13 cellular contexts compared by ENCODE assay signal in the genomic region with DNA sequence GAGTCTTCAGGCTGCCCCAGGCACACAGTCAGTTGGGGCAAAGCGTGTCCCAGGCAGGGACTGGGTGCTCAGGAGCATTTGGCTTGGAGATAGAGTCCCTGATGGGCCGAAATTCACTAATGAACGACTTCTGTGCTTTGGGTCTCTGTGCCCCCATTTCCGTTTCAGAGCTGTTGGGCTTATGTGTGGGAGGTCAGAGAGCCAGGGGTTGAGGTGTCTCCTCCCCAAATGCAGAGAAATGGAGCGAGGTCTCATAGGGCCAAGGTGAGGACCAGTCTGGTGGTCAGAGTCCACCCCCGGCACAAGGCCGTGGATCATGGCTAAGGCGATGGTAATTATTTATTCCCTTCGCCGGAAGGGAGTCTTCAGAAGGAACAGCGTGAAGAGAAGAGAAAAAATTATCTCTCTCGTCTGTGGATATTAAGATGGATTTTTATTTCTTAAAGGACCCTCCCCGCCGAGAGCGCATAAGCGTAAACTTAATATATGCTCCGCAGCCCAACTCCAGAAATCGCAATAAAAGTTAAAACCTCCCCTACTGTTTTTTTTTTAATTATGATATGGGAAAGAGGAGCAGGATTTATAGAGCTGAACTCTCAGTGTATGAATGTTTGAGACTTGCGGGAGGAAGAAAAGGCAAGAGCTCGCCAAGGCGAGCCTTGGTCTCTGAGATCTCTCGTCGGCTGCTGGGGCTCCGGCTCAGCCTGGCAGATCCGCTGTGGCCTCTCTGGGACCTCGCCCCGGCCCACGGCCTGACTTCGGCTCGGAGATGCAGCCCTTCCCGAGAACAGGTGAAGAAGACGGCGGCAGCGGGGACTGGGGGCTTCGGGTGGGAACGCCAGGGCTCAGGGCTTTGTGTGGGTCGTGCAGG. TPM values are rescaled to one million over a fixed set of nuclear protein-coding genes. Genes with fewer than 3 reads are reported as not detected.
DNase-seq lines count a peak whose midpoint lies in the region; ATAC-seq and TF ChIP-seq lines count a peak whose summit lies in the region.
"Had no signal": no experiment of that assay in that cellular context is flagged by ENCODE, and none has a peak within 500 bp of the region (broad histone marks: within the 10 kb centered on the region; RNA-seq: fewer than 3 reads in every experiment).

No MANE protein-coding gene starts in this region.

- peaks cover 5% of the 10 kb centered on the region for H3K36me3 Mint-ChIP-seq in activated CD8-positive, alpha-beta T cell treated with anti-CD3 and anti-CD28 coated beads, Interleukin-2, amount 10 ng/mL, durations not matched to agents 7 days and 5 days (ENCODE audit: low read depth)
- peaks cover 2% of the 10 kb centered on the region for H3K36me3 Mint-ChIP-seq in activated CD8-positive, alpha-beta T cell treated with anti-CD3 and anti-CD28 coated beads for 36 hours (ENCODE audit: low read depth)
- H3K36me3 Mint-ChIP-seq in T-cell (no peaks in the 10 kb centered on the region), HFFc6 (ENCODE audit: low read depth) (no peaks in the 10 kb centered on the region)

- no peaks in the 10 kb centered on the region for H3K36me3 ChIP-seq in hepatocyte (replicated peaks; ENCODE audit: insufficient read depth, low read depth)
- H3K36me3 ChIP-seq in skeletal muscle tissue (ENCODE audit: control insufficient read depth in 3 of 3, insufficient read depth in 3 of 3, low read length in 3 of 3), result no peaks in the 10 kb centered on the region
- H3K36me3 ChIP-seq: upper lobe of left lung had no signal

- no peak for TF ChIP-seq CTCF in activated CD8-positive, alpha-beta T cell treated with anti-CD3 and anti-CD28 coated beads for 36 hours (IDR thresholded peaks at IDR 0.05)
- TF ChIP-seq CTCF in hepatocyte (IDR thresholded peaks at IDR 0.05; ENCODE audit: poor library complexity) (no peak), HFFc6 (IDR thresholded peaks at IDR 0.05) (no peak)

- intact Hi-C loops in activated CD8-positive, alpha-beta T cell treated with anti-CD3 and anti-CD28 coated beads for 36 hours (cut with micrococcal nuclease), result loop anchor here (5.0 kb wide), 1 partner anchor 36 kb away; no protein-coding TSS in a partner anchor
- intact Hi-C loops in left cardiac atrium (cut with DNase I), result no loop called here

- H3K4me2 ChIP-seq in hepatocyte, result peak overlapping the region; percentile 83

- H3K4me1 ChIP-seq in hepatocyte (ENCODE audit: insufficient read depth) (peaks cover 23% of the 10 kb centered on the region), skeletal muscle tissue (ENCODE audit: control insufficient read depth in 3 of 3, insufficient read depth in 3 of 3, low read length in 3 of 3) (peaks cover 69 to 89% (median 77%) of the 10 kb centered on the region in 3 donors)

- peaks cover 92% of the 10 kb centered on the region for H3K27me3 Mint-ChIP-seq in activated CD8-positive, alpha-beta T cell treated with anti-CD3 and anti-CD28 coated beads, Interleukin-2, amount 10 ng/mL, durations not matched to agents 7 days and 5 days (ENCODE audit: low read depth)
- peaks cover 88% of the 10 kb centered on the region for H3K27me3 Mint-ChIP-seq in activated CD8-positive, alpha-beta T cell treated with anti-CD3 and anti-CD28 coated beads for 36 hours
- H3K27me3 Mint-ChIP-seq in T-cell (peaks cover 87 to 93% of the 10 kb centered on the region in 2 donors), HFFc6 (ENCODE audit: insufficient read depth) (peaks cover 68% of the 10 kb centered on the region)

- H2AFZ ChIP-seq in hepatocyte, result peak overlapping the region; percentile 35

- no peak for DNase-seq in activated CD8-positive, alpha-beta T cell treated with anti-CD3 and anti-CD28 coated beads, Interleukin-2, amount 10 ng/mL, durations not matched to agents 7 days and 5 days
- no peak for DNase-seq in activated CD8-positive, alpha-beta T cell treated with anti-CD3 and anti-CD28 coated beads for 36 hours
- DNase-seq in T-cell (no peak), hepatocyte (ENCODE audit: low spot score) (no peak), CD1c-positive myeloid dendritic cell (ENCODE audit: extremely low spot score) (no peak), left cardiac atrium (no peak), HFFc6 (no peak)
- DNase-seq: glutamatergic neuron, NCI-H345, Right ventricle myocardium superior had no signal

- peaks cover 98% of the 10 kb centered on the region for H3K27me3 ChIP-seq in hepatocyte
- H3K27me3 ChIP-seq in skeletal muscle tissue (ENCODE audit: control insufficient read depth in 3 of 3, insufficient read depth in 3 of 3, low read length in 3 of 3), result peaks cover 0 to 10% (median 3%) of the 10 kb centered on the region in 3 donors

- H3K9me2 ChIP-seq in hepatocyte (replicated peaks; ENCODE audit: insufficient read depth), result no peaks in the 10 kb centered on the region

- no peaks in the 10 kb centered on the region for H4K20me1 ChIP-seq in hepatocyte (ENCODE audit: insufficient read depth, poor library complexity, severe bottlenecking)

- no peak overlapping the region for H3K27ac Mint-ChIP-seq in activated CD8-positive, alpha-beta T cell treated with anti-CD3 and anti-CD28 coated beads, Interleukin-2, amount 10 ng/mL, durations not matched to agents 7 days and 5 days
- no peak overlapping the region for H3K27ac Mint-ChIP-seq in activated CD8-positive, alpha-beta T cell treated with anti-CD3 and anti-CD28 coated beads for 36 hours
- H3K27ac Mint-ChIP-seq in T-cell (peak overlapping the region in 1 of 2 donors; percentile 84), HFFc6 (no peak overlapping the region)

- H3K27ac ChIP-seq in hepatocyte, result no peak overlapping the region
- peak overlapping the region; percentile 100 for H3K27ac ChIP-seq in skeletal muscle tissue (ENCODE audit: low read depth, low read length)
- H3K27ac ChIP-seq: upper lobe of left lung had no signal

- ATAC-seq in activated CD8-positive, alpha-beta T cell treated with anti-CD3 and anti-CD28 coated beads, Interleukin-2, amount 10 ng/mL, durations not matched to agents 7 days and 5 days, result no peak
- ATAC-seq in activated CD8-positive, alpha-beta T cell treated with anti-CD3 and anti-CD28 coated beads for 36 hours, result no peak
- ATAC-seq in T-cell (replicated peaks in 1 of 4) (no peak), left cardiac atrium (no peak)

- POLR2A ChIA-PET in activated CD8-positive, alpha-beta T cell treated with anti-CD3 and anti-CD28 coated beads, Interleukin-2, amount 10 ng/mL, durations not matched to agents 7 days and 5 days (lab: Charles Lee), result no interaction called here
- POLR2A ChIA-PET in activated CD8-positive, alpha-beta T cell treated with anti-CD3 and anti-CD28 coated beads for 36 hours (lab: Charles Lee), result interaction anchor here (1.0 kb wide), 1 partner anchor 8 kb away, joined by 3 read pairs; no protein-coding TSS in a partner anchor
- POLR2A ChIA-PET in T-cell (lab: Charles Lee), result interaction anchor here in 1 of 2 donors (0.5 kb wide), 1 partner anchor 28 kb away, joined by 5 read pairs; no protein-coding TSS in a partner anchor

- H3K4me1 Mint-ChIP-seq in activated CD8-positive, alpha-beta T cell treated with anti-CD3 and anti-CD28 coated beads, Interleukin-2, amount 10 ng/mL, durations not matched to agents 7 days and 5 days (ENCODE audit: low read depth), result peaks cover 39% of the 10 kb centered on the region
- H3K4me1 Mint-ChIP-seq in activated CD8-positive, alpha-beta T cell treated with anti-CD3 and anti-CD28 coated beads for 36 hours (ENCODE audit: low read depth), result peaks cover 46% of the 10 kb centered on the region
- H3K4me1 Mint-ChIP-seq in T-cell (peaks cover 42 to 59% (median 56%) of the 10 kb centered on the region in 3 donors), HFFc6 (ENCODE audit: low read depth) (peaks cover 16% of the 10 kb centered on the region)

- CTCF ChIA-PET in activated CD8-positive, alpha-beta T cell treated with anti-CD3 and anti-CD28 coated beads, Interleukin-2, amount 10 ng/mL, durations not matched to agents 7 days and 5 days (lab: Charles Lee), result interaction anchor here (0.8 to 0.9 kb wide), 2 partner anchors 198 to 208 kb away, joined by 3 to 4 read pairs; no protein-coding TSS in a partner anchor
- CTCF ChIA-PET in activated CD8-positive, alpha-beta T cell treated with anti-CD3 and anti-CD28 coated beads for 36 hours (lab: Charles Lee), result interaction anchor here (1.3 to 4.0 kb wide), 6 partner anchors 9 to 222 kb away, joined by 3 to 27 read pairs (median 4); partner anchors contain the start of genes HOXC10 and HOXC5
- CTCF ChIA-PET in T-cell (lab: Charles Lee), result interaction anchor here (0.6 to 1.2 kb wide), 4 partner anchors 9 to 232 kb away, joined by 3 to 5 read pairs (median 3); no protein-coding TSS in a partner anchor

- peak overlapping the region; percentile 87 to 99 (median 99) for H3K9ac ChIP-seq in skeletal muscle tissue (ENCODE audit: low read depth in 1 of 3, low read length in 3 of 3)

- H3K4me3 ChIP-seq in hepatocyte, result no peak overlapping the region
- H3K4me3 ChIP-seq in skeletal muscle tissue (ENCODE audit: low read length in 3 of 3), result peak overlapping the region; percentile 88 to 93 (median 89)

- H3K9me3 ChIP-seq in hepatocyte (ENCODE audit: low read depth) (no peaks in the 10 kb centered on the region), skeletal muscle tissue (ENCODE audit: control insufficient read depth in 3 of 3, low read length in 3 of 3) (no peaks in the 10 kb centered on the region)
- H3K9me3 ChIP-seq: upper lobe of left lung had no signal

- H3K79me2 ChIP-seq in hepatocyte, result no peaks in the 10 kb centered on the region

- H3K9me3 Mint-ChIP-seq in activated CD8-positive, alpha-beta T cell treated with anti-CD3 and anti-CD28 coated beads, Interleukin-2, amount 10 ng/mL, durations not matched to agents 7 days and 5 days (ENCODE audit: insufficient read depth), result no peaks in the 10 kb centered on the region
- no peaks in the 10 kb centered on the region for H3K9me3 Mint-ChIP-seq in activated CD8-positive, alpha-beta T cell treated with anti-CD3 and anti-CD28 coated beads for 36 hours
- H3K9me3 Mint-ChIP-seq in T-cell (no peaks in the 10 kb centered on the region), HFFc6 (no peaks in the 10 kb centered on the region)

- H3K4me3 Mint-ChIP-seq in activated CD8-positive, alpha-beta T cell treated with anti-CD3 and anti-CD28 coated beads, Interleukin-2, amount 10 ng/mL, durations not matched to agents 7 days and 5 days, result peak overlapping the region; percentile 28
- H3K4me3 Mint-ChIP-seq in activated CD8-positive, alpha-beta T cell treated with anti-CD3 and anti-CD28 coated beads for 36 hours, result no peak overlapping the region
- peak overlapping the region; percentile 37 to 88 (median 60) for H3K4me3 Mint-ChIP-seq in T-cell
- no peak overlapping the region for H3K4me3 Mint-ChIP-seq in HFFc6

- WGBS in hepatocyte (ENCODE audit: low lambda C conversion rate, missing lambda C conversion rate), result 34% methylated on average over 37 of the region's 37 CpGs

RNA-seq across cellular contexts. Expression of gene HOXC9, which starts 6.3 kb away (rescaled TPM):
- not detected for total RNA-seq in activated CD8-positive, alpha-beta T cell treated with anti-CD3 and anti-CD28 coated beads, Interleukin-2, amount 10 ng/mL, durations not matched to agents 7 days and 5 days
- total RNA-seq in activated CD8-positive, alpha-beta T cell treated with anti-CD3 and anti-CD28 coated beads for 36 hours, result not detected
- total RNA-seq in T-cell, result not detected
- 0.10 and 0.60 TPM in 2 replicates for total RNA-seq in hepatocyte
- polyA plus RNA-seq in hepatocyte, result 2.7 and 4.1 TPM in 2 replicates
- 4.2 TPM for total RNA-seq in skeletal muscle tissue
- total RNA-seq in left cardiac atrium, result not detected
- 1 to 10 TPM in 3 of 6 experiments, under 1 TPM in 3; 0.17 to 1.5 (median 1.1) TPM for total RNA-seq in HFFc6 (2021; fragmentation: NEBNext Ultra II Directional; extraction: Animal tissue kit (Norgen Biotek cat#: 25700))
- total RNA-seq: lung microvascular endothelial cell, Right ventricle myocardium superior had no signal

RNA-seq across cellular contexts. Expression of gene HOXC10, which starts 8.7 kb away (rescaled TPM):
- total RNA-seq in activated CD8-positive, alpha-beta T cell treated with anti-CD3 and anti-CD28 coated beads, Interleukin-2, amount 10 ng/mL, durations not matched to agents 7 days and 5 days, result not detected
- total RNA-seq in activated CD8-positive, alpha-beta T cell treated with anti-CD3 and anti-CD28 coated beads for 36 hours, result not detected
- total RNA-seq in T-cell, result under 1 TPM in 1 of 5 donors, not detected in 4; 0.30 TPM
- total RNA-seq in hepatocyte, result 0.23 and 0.60 TPM in 2 replicates
- polyA plus RNA-seq in hepatocyte, result 1.6 and 1.7 TPM in 2 replicates
- 3.7 TPM for total RNA-seq in skeletal muscle tissue
- not detected for total RNA-seq in left cardiac atrium
- 1 to 10 TPM in 3 of 6 experiments, under 1 TPM in 2, not detected in 1; 0.33 to 1.4 (median 1.3) TPM for total RNA-seq in HFFc6 (2021; fragmentation: NEBNext Ultra II Directional; extraction: Animal tissue kit (Norgen Biotek cat#: 25700))
- total RNA-seq: lung microvascular endothelial cell, Right ventricle myocardium superior, upper lobe of left lung had no signal

RNA-seq across cellular contexts. Expression of gene HOXC8, which starts 15.2 kb away (rescaled TPM):
- total RNA-seq in activated CD8-positive, alpha-beta T cell treated with anti-CD3 and anti-CD28 coated beads, Interleukin-2, amount 10 ng/mL, durations not matched to agents 7 days and 5 days, result not detected
- total RNA-seq in activated CD8-positive, alpha-beta T cell treated with anti-CD3 and anti-CD28 coated beads for 36 hours, result not detected
- not detected for total RNA-seq in T-cell
- 1.6 and 2.0 TPM in 2 replicates for total RNA-seq in hepatocyte
- polyA plus RNA-seq in hepatocyte, result 6.4 and 8.5 TPM in 2 replicates
- total RNA-seq in skeletal muscle tissue, result 0.52 TPM
- not detected for total RNA-seq in left cardiac atrium
- not detected for total RNA-seq in HFFc6 (2021; fragmentation: NEBNext Ultra II Directional; extraction: Animal tissue kit (Norgen Biotek cat#: 25700))
- total RNA-seq: lung microvascular endothelial cell, Right ventricle myocardium superior, upper lobe of left lung had no signal

RNA-seq across cellular contexts. Expression of gene HOTAIR, which starts 18.9 kb away (rescaled TPM):
- total RNA-seq in activated CD8-positive, alpha-beta T cell treated with anti-CD3 and anti-CD28 coated beads, Interleukin-2, amount 10 ng/mL, durations not matched to agents 7 days and 5 days, result not detected
- not detected for total RNA-seq in activated CD8-positive, alpha-beta T cell treated with anti-CD3 and anti-CD28 coated beads for 36 hours
- not detected for total RNA-seq in T-cell
- 0.32 and 0.90 TPM in 2 replicates for total RNA-seq in hepatocyte
- polyA plus RNA-seq in hepatocyte, result 0.82 TPM in 1 of 2 replicates, not detected in the other
- 2.1 TPM for total RNA-seq in skeletal muscle tissue
- not detected for total RNA-seq in left cardiac atrium
- 1 to 10 TPM in 4 of 6 experiments, under 1 TPM in 1, not detected in 1; 0.26 to 3.7 (median 2.8) TPM for total RNA-seq in HFFc6 (2021; fragmentation: NEBNext Ultra II Directional; extraction: Animal tissue kit (Norgen Biotek cat#: 25700))
- total RNA-seq: lung microvascular endothelial cell, Right ventricle myocardium superior, upper lobe of left lung had no signal

RNA-seq across cellular contexts. Expression of gene HOXC11, which starts 20.7 kb away (rescaled TPM):
- not detected for total RNA-seq in activated CD8-positive, alpha-beta T cell treated with anti-CD3 and anti-CD28 coated beads, Interleukin-2, amount 10 ng/mL, durations not matched to agents 7 days and 5 days
- not detected for total RNA-seq in activated CD8-positive, alpha-beta T cell treated with anti-CD3 and anti-CD28 coated beads for 36 hours
- total RNA-seq in T-cell (not detected), hepatocyte (0.63 and 1.5 TPM in 2 replicates), skeletal muscle tissue (0.52 TPM), left cardiac atrium (not detected)
- 1.3 and 1.4 TPM in 2 replicates for polyA plus RNA-seq in hepatocyte
- total RNA-seq in HFFc6 (2021; fragmentation: NEBNext Ultra II Directional; extraction: Animal tissue kit (Norgen Biotek cat#: 25700)), result 1 to 10 TPM in 4 of 6 experiments, under 1 TPM in 2; 0.09 to 2.2 (median 1.8) TPM
- total RNA-seq: lung microvascular endothelial cell, Right ventricle myocardium superior, upper lobe of left lung had no signal

Comparison
In these comparisons a context has a peak if more than half of its experiments do, and no peak if none do; other contexts are left out.
1. H3K4me3 Mint-ChIP-seq: peak in activated CD8-positive, alpha-beta T cell treated with anti-CD3 and anti-CD28 coated beads, Interleukin-2, amount 10 ng/mL, durations not matched to agents 7 days and 5 days (single experiment) and T-cell (3 of 3); none in activated CD8-positive, alpha-beta T cell treated with anti-CD3 and anti-CD28 coated beads for 36 hours (single experiment) and HFFc6 (single experiment).